In genomic region chr5:1199649-1200494, GRCh38 we compare ENCODE assay signal across 26 cellular contexts. TPM values are rescaled to one million over a fixed set of nuclear protein-coding genes. Genes with fewer than 3 reads are reported as not detected.
DNase-seq lines count a peak whose midpoint lies in the region; ATAC-seq and TF ChIP-seq lines count a peak whose summit lies in the region.
"Had no signal": no experiment of that assay in that cellular context is flagged by ENCODE, and none has a peak within 500 bp of the region (broad histone marks: within the 10 kb centered on the region; RNA-seq: fewer than 3 reads in every experiment).

No MANE protein-coding gene starts in this region.

- intact Hi-C loops in activated CD4-positive, alpha-beta T cell treated with anti-CD3 and anti-CD28 coated beads for 36 hours (cut with DNase I, micrococcal nuclease): no loop called here
- intact Hi-C loops in natural killer cell (cut with micrococcal nuclease): no loop called here

- H3K4me1 Mint-ChIP-seq in activated CD4-positive, alpha-beta T cell treated with anti-CD3 and anti-CD28 coated beads for 36 hours: no peaks in the 10 kb centered on the region
- H3K4me1 Mint-ChIP-seq in neural crest cell (peaks cover 7% of the 10 kb centered on the region), natural killer cell (no peaks in the 10 kb centered on the region), type B pancreatic cell (ENCODE audit: unreplicated experiment) (peaks cover 3% of the 10 kb centered on the region)
- H3K4me1 Mint-ChIP-seq: CD14-positive monocyte had no signal

- TF ChIP-seq CTCF in neural crest cell (conservative IDR thresholded peaks at IDR 0.05) (no peak), natural killer cell (IDR thresholded peaks at IDR 0.05) (no peak), type B pancreatic cell (conservative IDR thresholded peaks at IDR 0.05) (no peak)

- H3K27ac Mint-ChIP-seq in activated CD4-positive, alpha-beta T cell treated with anti-CD3 and anti-CD28 coated beads for 36 hours: no peak overlapping the region
- H3K27ac Mint-ChIP-seq in neural crest cell (ENCODE audit: unreplicated experiment) (no peak overlapping the region), natural killer cell (no peak overlapping the region), type B pancreatic cell (no peak overlapping the region)
- H3K27ac Mint-ChIP-seq: CD14-positive monocyte, HFFc6 had no signal

- H3K4me3 Mint-ChIP-seq in activated CD4-positive, alpha-beta T cell treated with anti-CD3 and anti-CD28 coated beads for 36 hours: no peak overlapping the region
- H3K4me3 Mint-ChIP-seq in neural crest cell (no peak overlapping the region), natural killer cell (no peak overlapping the region), type B pancreatic cell (no peak overlapping the region)
- H3K4me3 Mint-ChIP-seq: CD14-positive monocyte, HFFc6 had no signal

- H3K27me3 Mint-ChIP-seq in activated CD4-positive, alpha-beta T cell treated with anti-CD3 and anti-CD28 coated beads for 36 hours: no peaks in the 10 kb centered on the region
- H3K27me3 Mint-ChIP-seq in neural crest cell (ENCODE audit: low read depth): peaks cover 6% of the 10 kb centered on the region
- peaks cover 1 to 5% of the 10 kb centered on the region in 2 donors for H3K27me3 Mint-ChIP-seq in natural killer cell (ENCODE audit: low read depth in 2 of 2)
- H3K27me3 Mint-ChIP-seq in type B pancreatic cell: peaks cover 6% of the 10 kb centered on the region

- peak; percentile 47 for ATAC-seq in activated CD4-positive, alpha-beta T cell treated with anti-CD3 and anti-CD28 coated beads for 36 hours
- no peak for ATAC-seq in natural killer cell
- no peak for ATAC-seq in GM21723 (IDR thresholded peaks at IDR 0.05; ENCODE audit: unreplicated experiment)
- ATAC-seq: gastrocnemius medialis, left lobe of liver, SK-N-SH treated with all-trans-retinoic acid at 6 μM for 48 hours had no signal

- CTCF ChIA-PET in activated CD4-positive, alpha-beta T cell treated with anti-CD3 and anti-CD28 coated beads for 36 hours (lab: Charles Lee): no interaction called here

- TF ChIP-seq POLR2A in erythroblast (IDR thresholded peaks at IDR 0.05; ENCODE audit: low read length): no peak

- POLR2A ChIA-PET in activated CD4-positive, alpha-beta T cell treated with anti-CD3 and anti-CD28 coated beads for 36 hours (lab: Charles Lee): no interaction called here

- peak; percentile 24 for DNase-seq in activated CD4-positive, alpha-beta T cell treated with anti-CD3 and anti-CD28 coated beads for 36 hours
- no peak for DNase-seq in activated CD4-positive, alpha-beta T cell treated with anti-CD3 and anti-CD28 coated beads for 1 hour
- DNase-seq in OCI-M2 (lab: John Stamatoyannopoulos, UW; ENCODE audit: unreplicated experiment): peak; percentile 23
- DNase-seq in erythroblast (lab: John Stamatoyannopoulos, UW): peak; percentile 92
- DNase-seq in neural crest cell (ENCODE audit: low read depth, low spot score): peak; percentile 36
- no peak for DNase-seq in natural killer cell
- DNase-seq in type B pancreatic cell (ENCODE audit: extremely low spot score, unreplicated experiment): no peak
- DNase-seq: ACHN; activated CD4-positive, alpha-beta T cell treated with anti-CD3 and anti-CD28 coated beads for 48 hours; adrenal gland; DMS79 treated with DMSO at 0.1 percent for 48 hours; gastrocnemius medialis; HFFc6; NCI-H1105 treated with DMSO at 0.1 percent for 48 hours; NCI-H82; stimulated activated CD4-positive, alpha-beta T cell treated with anti-CD3 and anti-CD28 coated beads, Interleukin-15, amount 100 ng/mL, for 24 hours; T1000; testis had no signal

- no peaks in the 10 kb centered on the region for H3K9me3 Mint-ChIP-seq in activated CD4-positive, alpha-beta T cell treated with anti-CD3 and anti-CD28 coated beads for 36 hours (ENCODE audit: low read depth)
- H3K9me3 Mint-ChIP-seq in neural crest cell (peaks cover 4% of the 10 kb centered on the region), natural killer cell (no peaks in the 10 kb centered on the region), type B pancreatic cell (no peaks in the 10 kb centered on the region)
- H3K9me3 Mint-ChIP-seq: CD14-positive monocyte, HFFc6 had no signal

- H3K36me3 Mint-ChIP-seq in activated CD4-positive, alpha-beta T cell treated with anti-CD3 and anti-CD28 coated beads for 36 hours (ENCODE audit: low read depth): no peaks in the 10 kb centered on the region
- no peaks in the 10 kb centered on the region for H3K36me3 Mint-ChIP-seq in neural crest cell (ENCODE audit: low read depth)
- H3K36me3 Mint-ChIP-seq in natural killer cell: no peaks in the 10 kb centered on the region
- H3K36me3 Mint-ChIP-seq in type B pancreatic cell: no peaks in the 10 kb centered on the region
- H3K36me3 Mint-ChIP-seq: CD14-positive monocyte had no signal

RNA-seq across cellular contexts. Expression of gene SLC6A19, which starts 1.5 kb away (rescaled TPM):
- not detected for total RNA-seq in activated CD4-positive, alpha-beta T cell treated with anti-CD3 and anti-CD28 coated beads for 36 hours
- not detected in 2 replicates for total RNA-seq in neural crest cell
- total RNA-seq in natural killer cell: not detected
- total RNA-seq in type B pancreatic cell (ENCODE audit: low replicate concordance): 12.6 and 22.2 TPM in 2 replicates
- total RNA-seq: adrenal gland, bronchial epithelial cell, dermis microvascular lymphatic vessel endothelial cell, HFFc6, LHCN-M2, omental fat pad had no signal

RNA-seq across cellular contexts. Expression of gene SLC6A18, which starts 25.3 kb away (rescaled TPM):
- not detected for total RNA-seq in activated CD4-positive, alpha-beta T cell treated with anti-CD3 and anti-CD28 coated beads for 36 hours
- total RNA-seq in neural crest cell (not detected in 2 replicates), natural killer cell (not detected), type B pancreatic cell (ENCODE audit: low replicate concordance) (0.41 and 0.48 TPM in 2 replicates)
- total RNA-seq: adrenal gland, bronchial epithelial cell, dermis microvascular lymphatic vessel endothelial cell, gastrocnemius medialis, HFFc6, left lobe of liver, LHCN-M2, omental fat pad had no signal

Comparison
In these comparisons a context has a peak if more than half of its experiments do, and no peak if none do; other contexts are left out.
1. DNase-seq: peak in activated CD4-positive, alpha-beta T cell treated with anti-CD3 and anti-CD28 coated beads for 36 hours (single experiment), OCI-M2 (single experiment), erythroblast (2 of 2) and neural crest cell (single experiment); none in activated CD4-positive, alpha-beta T cell treated with anti-CD3 and anti-CD28 coated beads for 1 hour (single experiment), natural killer cell (single experiment) and type B pancreatic cell (single experiment).
2. RNA of gene SLC6A19, which starts 1.5 kb away (total RNA-seq): 12.6 to 22.2 TPM in type B pancreatic cell; not detected in activated CD4-positive, alpha-beta T cell treated with anti-CD3 and anti-CD28 coated beads for 36 hours, not detected in neural crest cell and not detected in natural killer cell; every median in the first group is over 10 times any median in the second.